In genomic region chrX:129653181-129653984, GRCh38 we compare ENCODE assay signal across 9 cellular contexts. TPM values are rescaled to one million over a fixed set of nuclear protein-coding genes. Genes with fewer than 3 reads are reported as not detected.
DNase-seq lines count a peak whose midpoint lies in the region; ATAC-seq and TF ChIP-seq lines count a peak whose summit lies in the region.
"Had no signal": no experiment of that assay in that cellular context is flagged by ENCODE, and none has a peak within 500 bp of the region (broad histone marks: within the 10 kb centered on the region; RNA-seq: fewer than 3 reads in every experiment).

No MANE protein-coding gene starts in this region.

- H3K4me3 Mint-ChIP-seq in activated CD8-positive, alpha-beta memory T cell treated with anti-CD3 and anti-CD28 coated beads, Interleukin-2, amount 10 ng/mL, durations not matched to agents 7 days and 5 days = peak overlapping the region; percentile 56
- H3K4me3 Mint-ChIP-seq in activated T-helper 17 cell treated with anti-CD3 and anti-CD28 coated beads, Interleukin-2, amount 50 U/mL, for 72 hours = peak overlapping the region; percentile 73
- peak overlapping the region in 4 of 5 donors; percentile 53 to 62 (median 54) for H3K4me3 Mint-ChIP-seq in immature natural killer cell

- no peaks in the 10 kb centered on the region for H3K9me3 ChIP-seq in thoracic aorta

- peak overlapping the region; percentile 74 for H3K4me3 ChIP-seq in thoracic aorta

- H3K36me3 ChIP-seq in thoracic aorta = no peaks in the 10 kb centered on the region

- CTCF ChIA-PET in activated CD8-positive, alpha-beta memory T cell treated with anti-CD3 and anti-CD28 coated beads, Interleukin-2, amount 10 ng/mL, durations not matched to agents 7 days and 5 days (lab: Charles Lee) = no interaction called here

- ATAC-seq in activated CD8-positive, alpha-beta memory T cell treated with anti-CD3 and anti-CD28 coated beads, Interleukin-2, amount 10 ng/mL, durations not matched to agents 7 days and 5 days = no peak
- no peak for ATAC-seq in activated T-helper 17 cell treated with anti-CD3 and anti-CD28 coated beads, Interleukin-2, amount 50 U/mL, for 72 hours (replicated peaks)
- ATAC-seq in thoracic aorta (ENCODE audit: insufficient number of reproducible peaks, low FRiP score, low read depth) = no peak

- peaks cover 7% of the 10 kb centered on the region for H3K4me1 Mint-ChIP-seq in activated CD8-positive, alpha-beta memory T cell treated with anti-CD3 and anti-CD28 coated beads, Interleukin-2, amount 10 ng/mL, durations not matched to agents 7 days and 5 days
- H3K4me1 Mint-ChIP-seq in activated T-helper 17 cell treated with anti-CD3 and anti-CD28 coated beads, Interleukin-2, amount 50 U/mL, for 72 hours = peaks cover 4% of the 10 kb centered on the region
- H3K4me1 Mint-ChIP-seq in immature natural killer cell = peaks cover 0 to 5% of the 10 kb centered on the region in 2 donors

- no peaks in the 10 kb centered on the region for H3K9me3 Mint-ChIP-seq in activated CD8-positive, alpha-beta memory T cell treated with anti-CD3 and anti-CD28 coated beads, Interleukin-2, amount 10 ng/mL, durations not matched to agents 7 days and 5 days (ENCODE audit: low read depth)
- H3K9me3 Mint-ChIP-seq in activated T-helper 17 cell treated with anti-CD3 and anti-CD28 coated beads, Interleukin-2, amount 50 U/mL, for 72 hours = no peaks in the 10 kb centered on the region
- no peaks in the 10 kb centered on the region for H3K9me3 Mint-ChIP-seq in immature natural killer cell

- H3K4me1 ChIP-seq in thoracic aorta (ENCODE audit: control insufficient read depth in 1 of 2, low read depth in 2 of 2) = peaks cover 0 to 14% of the 10 kb centered on the region in 2 donors

- H3K27me3 Mint-ChIP-seq in activated CD8-positive, alpha-beta memory T cell treated with anti-CD3 and anti-CD28 coated beads, Interleukin-2, amount 10 ng/mL, durations not matched to agents 7 days and 5 days = peaks cover 27% of the 10 kb centered on the region
- peaks cover 7% of the 10 kb centered on the region for H3K27me3 Mint-ChIP-seq in activated T-helper 17 cell treated with anti-CD3 and anti-CD28 coated beads, Interleukin-2, amount 50 U/mL, for 72 hours
- H3K27me3 Mint-ChIP-seq in immature natural killer cell (ENCODE audit: low read depth in 3 of 3) = peaks cover 7 to 14% (median 9%) of the 10 kb centered on the region in 3 donors

- no peak for DNase-seq in activated CD8-positive, alpha-beta memory T cell treated with anti-CD3 and anti-CD28 coated beads, Interleukin-2, amount 10 ng/mL, durations not matched to agents 7 days and 5 days
- DNase-seq in activated CD8-positive, alpha-beta memory T cell treated with anti-CD3 and anti-CD28 coated beads, Interleukin-2, amount 50 U/mL, for 4 hours = no peak
- DNase-seq in immature natural killer cell (no peak), thoracic aorta (ENCODE audit: low spot score) (no peak), SIG-M5 (lab: John Stamatoyannopoulos, UW) (no peak), DMS53 treated with DMSO at 0.1 percent for 48 hours (lab: John Stamatoyannopoulos, UW; ENCODE audit: unreplicated experiment) (no peak), OCI-M1 (lab: John Stamatoyannopoulos, UW) (no peak)
- DNase-seq: stimulated activated CD4-positive, alpha-beta T cell treated with anti-CD3 and anti-CD28 coated beads, Interleukin-4, amount 100 ng/mL, for 24 hours had no signal

- H3K27ac ChIP-seq in thoracic aorta = peak overlapping the region in 1 of 2 donors; percentile 35

- H3K36me3 Mint-ChIP-seq in activated CD8-positive, alpha-beta memory T cell treated with anti-CD3 and anti-CD28 coated beads, Interleukin-2, amount 10 ng/mL, durations not matched to agents 7 days and 5 days = no peaks in the 10 kb centered on the region
- peaks cover 4% of the 10 kb centered on the region for H3K36me3 Mint-ChIP-seq in activated T-helper 17 cell treated with anti-CD3 and anti-CD28 coated beads, Interleukin-2, amount 50 U/mL, for 72 hours (ENCODE audit: low read depth)
- H3K36me3 Mint-ChIP-seq in immature natural killer cell = no peaks in the 10 kb centered on the region

- H3K27ac Mint-ChIP-seq in activated CD8-positive, alpha-beta memory T cell treated with anti-CD3 and anti-CD28 coated beads, Interleukin-2, amount 10 ng/mL, durations not matched to agents 7 days and 5 days = no peak overlapping the region
- no peak overlapping the region for H3K27ac Mint-ChIP-seq in activated T-helper 17 cell treated with anti-CD3 and anti-CD28 coated beads, Interleukin-2, amount 50 U/mL, for 72 hours
- H3K27ac Mint-ChIP-seq in immature natural killer cell = no peak overlapping the region

- H3K27me3 ChIP-seq in thoracic aorta (replicated peaks; ENCODE audit: insufficient read depth) = no peaks in the 10 kb centered on the region

- no peak for TF ChIP-seq CTCF in thoracic aorta (IDR thresholded peaks at IDR 0.05)

RNA-seq across cellular contexts. Expression of gene APLN, which starts 1.4 kb away (rescaled TPM):
- total RNA-seq in activated CD8-positive, alpha-beta memory T cell treated with anti-CD3 and anti-CD28 coated beads, Interleukin-2, amount 10 ng/mL, durations not matched to agents 7 days and 5 days = under 1 TPM; 0.14 to 0.15 TPM
- 1 to 10 TPM in 1 of 2 donors, under 1 TPM in 1; 0.28 to 2.5 TPM for total RNA-seq in activated T-helper 17 cell treated with anti-CD3 and anti-CD28 coated beads, Interleukin-2, amount 50 U/mL, for 72 hours
- not detected for polyA plus RNA-seq in immature natural killer cell
- 1 to 10 TPM; 1.1 to 1.8 TPM for total RNA-seq in thoracic aorta
